In the genomic region with DNA sequence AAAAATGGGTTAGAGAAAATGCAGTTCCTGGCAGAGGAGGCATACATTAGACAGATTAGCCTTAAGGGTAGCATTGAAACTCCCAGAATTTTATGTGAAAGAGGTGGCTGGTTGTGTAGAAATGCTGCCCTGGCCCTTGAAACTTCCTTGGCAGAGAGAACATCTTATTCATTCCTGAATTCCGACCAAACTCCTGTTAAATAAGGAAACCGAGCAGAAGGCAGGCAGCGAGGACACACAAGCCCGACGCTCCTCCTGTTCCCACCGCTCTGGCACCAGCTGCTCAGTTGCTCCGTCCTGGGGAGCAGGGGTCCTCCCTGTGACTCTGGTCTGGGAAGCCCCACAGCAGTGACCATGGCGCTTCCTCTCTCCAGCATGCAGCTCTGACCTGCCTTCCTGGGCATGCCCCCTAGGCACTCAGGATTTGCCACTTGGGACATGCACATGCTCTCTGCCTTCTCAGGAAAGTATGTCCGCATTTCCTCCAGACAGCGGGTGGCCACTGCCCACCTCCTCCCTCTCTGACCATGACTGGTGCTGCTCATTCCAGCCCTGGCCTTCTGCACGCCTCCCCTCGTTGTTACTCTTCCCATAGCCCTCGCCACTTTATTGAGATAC, we compare ENCODE assay signal across 21 cellular contexts. TPM values are rescaled to one million over a fixed set of nuclear protein-coding genes. Genes with fewer than 3 reads are reported as not detected.
DNase-seq lines count a peak whose midpoint lies in the region; ATAC-seq and TF ChIP-seq lines count a peak whose summit lies in the region.
"Had no signal": no experiment of that assay in that cellular context is flagged by ENCODE, and none has a peak within 500 bp of the region (broad histone marks: within the 10 kb centered on the region; RNA-seq: fewer than 3 reads in every experiment).

No MANE protein-coding gene starts in this region.

- peak overlapping the region; percentile 3 for H3K4me3 ChIP-seq in fibroblast of the aortic adventitia (ENCODE audit: low read depth, low read length)
- H3K4me3 ChIP-seq in sigmoid colon = peak overlapping the region in 3 of 4 donors; percentile 9 to 25 (median 20)
- H3K4me3 ChIP-seq: BLaER1 treated with 17β-estradiol and CSF1 and Interleukin-3, amounts not matched to agents 10 nM and 100 nM; psoas muscle; SJCRH30 had no signal

- DNase-seq in GM04503 (ENCODE audit: low read depth) (peak; percentile 33), astrocyte of the hippocampus (ENCODE audit: low read depth, low spot score) (peak; percentile 84), fibroblast of the aortic adventitia (ENCODE audit: low read depth) (peak; percentile 95), sigmoid colon (no peak), DMS53 treated with DMSO at 0.1 percent for 48 hours (lab: John Stamatoyannopoulos, UW; ENCODE audit: unreplicated experiment) (no peak), activated gamma-delta T cell treated with Interleukin-2 at 50 U/mL for 16 hours (no peak), T-cell (no peak), NCI-H146 (lab: John Stamatoyannopoulos, UW) (no peak)
- DNase-seq: activated CD4-positive, alpha-beta T cell treated with anti-CD3 and anti-CD28 coated beads, Interleukin-2, amount 10 ng/mL, durations not matched to agents 24 days and 14 days; DMS53; NCI-H1436; psoas muscle; SJCRH30; stimulated activated CD4-positive, alpha-beta T cell treated with anti-CD3 and anti-CD28 coated beads, Interleukin-15, amount 100 ng/mL, for 24 hours; T-helper 9 cell had no signal

- H3K4me1 Mint-ChIP-seq in T-cell = peaks cover 5 to 14% (median 10%) of the 10 kb centered on the region in 3 donors

- no peak for TF ChIP-seq POLR2A in sigmoid colon (IDR thresholded peaks at IDR 0.05)

- no peaks in the 10 kb centered on the region for H3K9me3 ChIP-seq in sigmoid colon
- H3K9me3 ChIP-seq: psoas muscle, SJCRH30 had no signal

- H3K4me1 ChIP-seq in sigmoid colon = peaks cover 0 to 49% (median 34%) of the 10 kb centered on the region in 4 donors
- H3K4me1 ChIP-seq: psoas muscle, SJCRH30 had no signal

- H3K27me3 ChIP-seq in sigmoid colon = no peaks in the 10 kb centered on the region
- H3K27me3 ChIP-seq: BLaER1 treated with 17β-estradiol and CSF1 and Interleukin-3, amounts not matched to agents 10 nM and 100 nM; SJCRH30 had no signal

- CTCF ChIA-PET in T-cell (lab: Charles Lee) = no interaction called here

- TF ChIP-seq EP300 in sigmoid colon (IDR thresholded peaks at IDR 0.05) = no peak

- H3K36me3 Mint-ChIP-seq in T-cell = peaks cover 3% of the 10 kb centered on the region

- no peaks in the 10 kb centered on the region for H3K36me3 ChIP-seq in sigmoid colon
- H3K36me3 ChIP-seq: BLaER1 treated with 17β-estradiol and CSF1 and Interleukin-3, amounts not matched to agents 10 nM and 100 nM had no signal

- no peaks in the 10 kb centered on the region for H3K9me3 Mint-ChIP-seq in T-cell

- intact Hi-C loops in sigmoid colon (cut with DNase I) = no loop called here

- 84 to 92% methylated on average over 13 of the region's 13 CpGs for WGBS in sigmoid colon, 2 donors

- no peak for ATAC-seq in T-cell (replicated peaks in 1 of 4)

- POLR2A ChIA-PET in T-cell (lab: Charles Lee) = no interaction called here

- H3K4me3 Mint-ChIP-seq in T-cell = no peak overlapping the region
- H3K4me3 Mint-ChIP-seq: activated CD4-positive, alpha-beta T cell treated with anti-CD3 and anti-CD28 coated beads, Interleukin-2, amount 10 ng/mL, durations not matched to agents 24 days and 14 days; activated naive CD4-positive, alpha-beta T cell treated with anti-CD3 and anti-CD28 coated beads, Interleukin-2, amount 50 U/mL, for 24 hours had no signal

- no peak overlapping the region for H3K27ac Mint-ChIP-seq in T-cell
- H3K27ac Mint-ChIP-seq: activated CD4-positive, alpha-beta T cell treated with anti-CD3 and anti-CD28 coated beads, Interleukin-2, amount 10 ng/mL, durations not matched to agents 24 days and 14 days; activated naive CD4-positive, alpha-beta T cell treated with anti-CD3 and anti-CD28 coated beads, Interleukin-2, amount 50 U/mL, for 24 hours had no signal

- TF ChIP-seq CTCF in fibroblast of the aortic adventitia (IDR thresholded peaks at IDR 0.05; ENCODE audit: insufficient read depth, low read length) (no peak), sigmoid colon (IDR thresholded peaks at IDR 0.05) (no peak)

- H3K27me3 Mint-ChIP-seq in T-cell = peaks cover 0 to 4% of the 10 kb centered on the region in 2 donors
- H3K27me3 Mint-ChIP-seq: activated CD4-positive, alpha-beta T cell treated with anti-CD3 and anti-CD28 coated beads, Interleukin-2, amount 10 ng/mL, durations not matched to agents 24 days and 14 days had no signal

- H3K27ac ChIP-seq in sigmoid colon = peak overlapping the region; percentile 62 to 72 (median 69)
- H3K27ac ChIP-seq: BLaER1 treated with 17β-estradiol and CSF1 and Interleukin-3, amounts not matched to agents 10 nM and 100 nM; KMS-11; psoas muscle; SJCRH30 had no signal

RNA-seq across cellular contexts. Expression of a gene that starts 35.2 kb away (rescaled TPM):
- total RNA-seq in fibroblast of the aortic adventitia (ENCODE audit: low replicate concordance) (not detected in 2 replicates), sigmoid colon (not detected), T-cell (not detected)
- polyA plus RNA-seq in sigmoid colon = not detected
- total RNA-seq: activated CD4-positive, alpha-beta T cell treated with anti-CD3 and anti-CD28 coated beads, Interleukin-2, amount 10 ng/mL, durations not matched to agents 24 days and 14 days; cerebellum; endothelial cell of umbilical vein; psoas muscle; SJCRH30; subcutaneous adipose tissue had no signal
- polyA plus RNA-seq: endothelial cell of umbilical vein had no signal

Comparison
In these comparisons a context has a peak if more than half of its experiments do, and no peak if none do; other contexts are left out.
1. DNase-seq: peak in GM04503 (single experiment), astrocyte of the hippocampus (single experiment) and fibroblast of the aortic adventitia (single experiment); none in sigmoid colon (single experiment), DMS53 treated with DMSO at 0.1 percent for 48 hours (single experiment), activated gamma-delta T cell treated with Interleukin-2 at 50 U/mL for 16 hours (single experiment), T-cell (0 of 34) and NCI-H146 (single experiment).